ENCODE assay signal across 20 cellular contexts in genomic region chr1:11046270-11046566, GRCh38. TPM values are rescaled to one million over a fixed set of nuclear protein-coding genes. Genes with fewer than 3 reads are reported as not detected.
DNase-seq lines count a peak whose midpoint lies in the region; ATAC-seq lines count a peak whose summit lies in the region.
"Had no signal": no experiment of that assay in that cellular context is flagged by ENCODE, and none has a peak within 500 bp of the region (broad histone marks: within the 10 kb centered on the region; RNA-seq: fewer than 3 reads in every experiment).

No MANE protein-coding gene starts in this region.

- H2BK5ac ChIP-seq in neuronal stem cell (ENCODE audit: low read length): no peak overlapping the region

- H3K23ac ChIP-seq in neuronal stem cell (ENCODE audit: low read depth, low read length, poor library complexity): no peak overlapping the region

- peaks cover 0 to 5% (median 2%) of the 10 kb centered on the region in 3 experiments for H3K27me3 ChIP-seq in neuronal stem cell (ENCODE audit: control insufficient read depth in 3 of 3, insufficient read depth in 3 of 3, low read depth in 1 of 3, low read length in 3 of 3)

- no peak overlapping the region for H3K14ac ChIP-seq in neuronal stem cell (ENCODE audit: low read length)

- H3K4me2 ChIP-seq in neuronal stem cell (ENCODE audit: insufficient read depth, low read length, poor library complexity, severe bottlenecking): no peak overlapping the region

- H3K27ac ChIP-seq in neuronal stem cell (replicated peaks; ENCODE audit: low read length): no peak overlapping the region
- H3K27ac ChIP-seq: GM23248 had no signal

- no CpG with 5 or more reads among the region's 8 CpGs for WGBS in neuronal stem cell (ENCODE audit: extremely low coverage in 2 of 2, insufficient read length in 2 of 2, insufficient replicate concordance in 1 of 2), 2 donors

- peaks cover 3 to 4% of the 10 kb centered on the region in 2 donors for H3K4me1 ChIP-seq in neuronal stem cell (ENCODE audit: control insufficient read depth in 2 of 2, insufficient read depth in 1 of 2, low read depth in 1 of 2, low read length in 2 of 2)

- peak overlapping the region; percentile 4 for H2AK5ac ChIP-seq in neuronal stem cell (ENCODE audit: low read depth, low read length)

- no peak overlapping the region for H3K4me3 ChIP-seq in neuronal stem cell (ENCODE audit: low read length in 2 of 2)
- H3K4me3 ChIP-seq: GM12878, GM23248 had no signal

- peak; percentile 8 for DNase-seq in activated CD4-positive, CD25-positive, alpha-beta regulatory T cell treated with anti-CD3 and anti-CD28 coated beads, Interleukin-2, amount 50 U/mL, for 72 hours
- DNase-seq in left colon: no peak
- DNase-seq in neuronal stem cell (ENCODE audit: low spot score): no peak
- no peak for DNase-seq in kidney glomerular epithelial cell (lab: John Stamatoyannopoulos, UW)
- DNase-seq in NCI-H524 treated with DMSO at 0.1 percent for 48 hours (lab: John Stamatoyannopoulos, UW): no peak
- DNase-seq: CD4-positive, alpha-beta T cell; DMS153; GM23248; HCEC 1CT; NCI-H187; NCI-H226; NCI-H526; NK-92 treated with Interleukin-12 subunit alpha and Interleukin-12 subunit beta, amount 100 ng/mL, for 24 hours; Right ventricle myocardium superior had no signal

- H3K9ac ChIP-seq in neuronal stem cell (ENCODE audit: low read depth, low read length, poor library complexity): no peak overlapping the region
- H3K9ac ChIP-seq: GM23248 had no signal

- H3K4ac ChIP-seq in neuronal stem cell (ENCODE audit: low read length): no peak overlapping the region

- intact Hi-C loops in left colon (cut with DNase I, micrococcal nuclease): no loop called here

- no peaks in the 10 kb centered on the region for H3K79me1 ChIP-seq in neuronal stem cell (ENCODE audit: low read depth, low read length)

- H2BK15ac ChIP-seq in neuronal stem cell (ENCODE audit: low read length): no peak overlapping the region

- H4K91ac ChIP-seq in neuronal stem cell (ENCODE audit: low read depth, low read length, poor library complexity): no peak overlapping the region

- no peaks in the 10 kb centered on the region for H3K9me3 ChIP-seq in neuronal stem cell (replicated peaks in 1 of 2; ENCODE audit: control insufficient read depth in 2 of 2, insufficient read depth in 1 of 2, low read depth in 1 of 2, low read length in 2 of 2)

- peak overlapping the region; percentile 2 for H3K18ac ChIP-seq in neuronal stem cell (ENCODE audit: low read length)

- no peak for ATAC-seq in activated CD4-positive, CD25-positive, alpha-beta regulatory T cell treated with anti-CD3 and anti-CD28 coated beads, Interleukin-2, amount 50 U/mL, for 24 hours
- peak; percentile 21 for ATAC-seq in left colon
- ATAC-seq in HG03175 (IDR thresholded peaks at IDR 0.05; ENCODE audit: unreplicated experiment): no peak
- ATAC-seq in HG02938 (IDR thresholded peaks at IDR 0.05; ENCODE audit: unreplicated experiment): no peak
- ATAC-seq: GM12878 had no signal

- H2BK12ac ChIP-seq in neuronal stem cell (ENCODE audit: low read length): no peak overlapping the region

- peak overlapping the region; percentile 77 for H2AFZ ChIP-seq in neuronal stem cell (ENCODE audit: low read length)
- H2AFZ ChIP-seq: GM23248 had no signal

- H4K8ac ChIP-seq in neuronal stem cell (ENCODE audit: low read depth, low read length): no peak overlapping the region

- no peak overlapping the region for H2BK120ac ChIP-seq in neuronal stem cell (ENCODE audit: low read depth, low read length)

- H3K36me3 ChIP-seq in neuronal stem cell (replicated peaks in 1 of 2; ENCODE audit: control insufficient read depth in 2 of 2, insufficient read depth in 2 of 2, low read length in 2 of 2): no peaks in the 10 kb centered on the region

RNA-seq across cellular contexts. Expression of gene MASP2, which starts 0.8 kb away (rescaled TPM):
- total RNA-seq in left colon: not detected
- polyA plus RNA-seq in neuronal stem cell (2013, experiment 1 of 2): 0.04 TPM
- polyA plus RNA-seq in neuronal stem cell (2013, experiment 2 of 2): 0.04 TPM
- total RNA-seq: GM23248, M059J, Right ventricle myocardium superior had no signal
- polyA plus RNA-seq: BJ had no signal

RNA-seq across cellular contexts. Expression of gene SRM, which starts 13.6 kb away (rescaled TPM):
- total RNA-seq in left colon: 10 to 100 TPM; 17.8 to 29.9 TPM
- polyA plus RNA-seq in neuronal stem cell (2013, experiment 1 of 2): 135 TPM
- 132 TPM for polyA plus RNA-seq in neuronal stem cell (2013, experiment 2 of 2)

RNA-seq across cellular contexts. Expression of gene TARDBP, which starts 33.8 kb away (rescaled TPM):
- 100 to 1,000 TPM; 112 to 121 TPM for total RNA-seq in left colon
- polyA plus RNA-seq in neuronal stem cell (2013, experiment 1 of 2): 260 TPM
- polyA plus RNA-seq in neuronal stem cell (2013, experiment 2 of 2): 261 TPM

RNA-seq across cellular contexts. Expression of gene EXOSC10, which starts 53.5 kb away (rescaled TPM):
- 10 to 100 TPM; 38.2 to 54.3 TPM for total RNA-seq in left colon
- polyA plus RNA-seq in neuronal stem cell (2013, experiment 1 of 2): 55.5 TPM
- polyA plus RNA-seq in neuronal stem cell (2013, experiment 2 of 2): 55.9 TPM
